In genomic region chr10:119203006-119203405, GRCh38 we compare ENCODE assay signal across 16 cellular contexts. TPM values are rescaled to one million over a fixed set of nuclear protein-coding genes. Genes with fewer than 3 reads are reported as not detected.
DNase-seq lines count a peak whose midpoint lies in the region; ATAC-seq and TF ChIP-seq lines count a peak whose summit lies in the region.
"Had no signal": no experiment of that assay in that cellular context is flagged by ENCODE, and none has a peak within 500 bp of the region (broad histone marks: within the 10 kb centered on the region; RNA-seq: fewer than 3 reads in every experiment).

No MANE protein-coding gene starts in this region.

- no peaks in the 10 kb centered on the region for H3K36me3 ChIP-seq in osteoblast (ENCODE audit: insufficient read depth, low read length)
- H3K36me3 ChIP-seq: MG63, thyroid gland had no signal

- H3K4me3 Mint-ChIP-seq in activated T-helper 1 cell treated with anti-CD3 and anti-CD28 coated beads, Interleukin-12 subunit alpha, Interleukin-12 subunit beta, Interleukin-2, Interleukin-4 antibody, amounts not matched to agents 30 ng/mL and 10 ng/mL and 1 ng/mL, durations not matched to agents 14 hours and 24 hours and 36 hours, result no peak overlapping the region
- H3K4me3 Mint-ChIP-seq: activated naive CD8-positive, alpha-beta T cell treated with anti-CD3 and anti-CD28 coated beads for 36 hours; T-helper 2 cell treated with Interferon-gamma antibody and Interleukin-4, amounts not matched to agents 5 μg/mL and 100 μg/mL, for 36 hours had no signal

- H3K27ac Mint-ChIP-seq in activated T-helper 1 cell treated with anti-CD3 and anti-CD28 coated beads, Interleukin-12 subunit alpha, Interleukin-12 subunit beta, Interleukin-2, Interleukin-4 antibody, amounts not matched to agents 30 ng/mL and 10 ng/mL and 1 ng/mL, durations not matched to agents 14 hours and 24 hours and 36 hours, result no peak overlapping the region
- H3K27ac Mint-ChIP-seq: activated naive CD8-positive, alpha-beta T cell treated with anti-CD3 and anti-CD28 coated beads for 36 hours; T-helper 2 cell treated with Interferon-gamma antibody and Interleukin-4, amounts not matched to agents 5 μg/mL and 100 μg/mL, for 36 hours had no signal

- H3K9me3 Mint-ChIP-seq in activated T-helper 1 cell treated with anti-CD3 and anti-CD28 coated beads, Interleukin-12 subunit alpha, Interleukin-12 subunit beta, Interleukin-2, Interleukin-4 antibody, amounts not matched to agents 30 ng/mL and 10 ng/mL and 1 ng/mL, durations not matched to agents 14 hours and 24 hours and 36 hours, result no peaks in the 10 kb centered on the region
- H3K9me3 Mint-ChIP-seq: activated naive CD8-positive, alpha-beta T cell treated with anti-CD3 and anti-CD28 coated beads for 36 hours; T-helper 2 cell treated with Interferon-gamma antibody and Interleukin-4, amounts not matched to agents 5 μg/mL and 100 μg/mL, for 36 hours had no signal

- peaks cover 5% of the 10 kb centered on the region for H3K27me3 ChIP-seq in osteoblast (ENCODE audit: insufficient read depth, low read length)
- H3K27me3 ChIP-seq: MG63, thyroid gland had no signal

- no peaks in the 10 kb centered on the region for H4K20me1 ChIP-seq in osteoblast (ENCODE audit: insufficient read depth, low read length)

- no peaks in the 10 kb centered on the region for H3K79me2 ChIP-seq in osteoblast (ENCODE audit: insufficient read depth, low read length)

- H3K4me2 ChIP-seq in osteoblast (ENCODE audit: insufficient read depth, low read length), result peak overlapping the region; percentile 16

- H3K27me3 Mint-ChIP-seq in activated T-helper 1 cell treated with anti-CD3 and anti-CD28 coated beads, Interleukin-12 subunit alpha, Interleukin-12 subunit beta, Interleukin-2, Interleukin-4 antibody, amounts not matched to agents 30 ng/mL and 10 ng/mL and 1 ng/mL, durations not matched to agents 14 hours and 24 hours and 36 hours (ENCODE audit: insufficient read depth), result peaks cover 2% of the 10 kb centered on the region

- H3K27ac ChIP-seq in epithelial cell of prostate (peak overlapping the region; percentile 17), osteoblast (ENCODE audit: low read depth, low read length) (no peak overlapping the region)
- H3K27ac ChIP-seq: thyroid gland had no signal

- peaks cover 26% of the 10 kb centered on the region for H3K4me1 Mint-ChIP-seq in activated T-helper 1 cell treated with anti-CD3 and anti-CD28 coated beads, Interleukin-12 subunit alpha, Interleukin-12 subunit beta, Interleukin-2, Interleukin-4 antibody, amounts not matched to agents 30 ng/mL and 10 ng/mL and 1 ng/mL, durations not matched to agents 14 hours and 24 hours and 36 hours (ENCODE audit: low read depth)

- no peak overlapping the region for H2AFZ ChIP-seq in osteoblast (ENCODE audit: low read length)

- peaks cover 21% of the 10 kb centered on the region for H3K4me1 ChIP-seq in osteoblast (ENCODE audit: insufficient read depth, low read length)

- H3K9me3 ChIP-seq in osteoblast (ENCODE audit: low read depth, low read length), result no peaks in the 10 kb centered on the region
- H3K9me3 ChIP-seq: MG63, thyroid gland had no signal

- DNase-seq in NCI-H748 (lab: John Stamatoyannopoulos, UW; ENCODE audit: unreplicated experiment) (peak; percentile 32), NCI-H748 treated with DMSO at 0.1 percent for 48 hours (lab: John Stamatoyannopoulos, UW) (no peak), NCI-H146 treated with DMSO at 0.1 percent for 48 hours (lab: John Stamatoyannopoulos, UW; ENCODE audit: unreplicated experiment) (peak; percentile 61), epithelial cell of prostate (ENCODE audit: low read depth, low spot score) (no peak), osteoblast (ENCODE audit: insufficient read length, low spot score, missing footprints) (peak; percentile 80), cerebellum (ENCODE audit: low spot score) (no peak)
- DNase-seq in activated T-helper 1 cell treated with anti-CD3 and anti-CD28 coated beads, Interleukin-12 subunit alpha, Interleukin-12 subunit beta, Interleukin-2, Interleukin-4 antibody, amounts not matched to agents 30 ng/mL and 10 ng/mL and 1 ng/mL, durations not matched to agents 14 hours and 24 hours and 36 hours (ENCODE audit: low spot score), result no peak
- DNase-seq: activated CD4-positive, alpha-beta T cell treated with anti-CD3 and anti-CD28 coated beads for 48 hours; activated naive CD8-positive, alpha-beta T cell treated with anti-CD3 and anti-CD28 coated beads for 36 hours; GF-D8; left cardiac atrium; MG63; stimulated activated CD4-positive, alpha-beta T cell treated with anti-CD3 and anti-CD28 coated beads, Interleukin-4, amount 100 ng/mL, for 24 hours; thyroid gland had no signal

- intact Hi-C loops in activated T-helper 1 cell treated with anti-CD3 and anti-CD28 coated beads, Interleukin-12 subunit alpha, Interleukin-12 subunit beta, Interleukin-2, Interleukin-4 antibody, amounts not matched to agents 30 ng/mL and 10 ng/mL and 1 ng/mL, durations not matched to agents 14 hours and 24 hours and 36 hours (cut with micrococcal nuclease), result loop anchor here (10.0 kb wide), 2 partner anchors 448 to 502 kb away; partner anchors contain the start of gene CACUL1

- peaks cover under 1% of the 10 kb centered on the region for H3K36me3 Mint-ChIP-seq in activated T-helper 1 cell treated with anti-CD3 and anti-CD28 coated beads, Interleukin-12 subunit alpha, Interleukin-12 subunit beta, Interleukin-2, Interleukin-4 antibody, amounts not matched to agents 30 ng/mL and 10 ng/mL and 1 ng/mL, durations not matched to agents 14 hours and 24 hours and 36 hours (ENCODE audit: low read depth)
- H3K36me3 Mint-ChIP-seq: activated naive CD8-positive, alpha-beta T cell treated with anti-CD3 and anti-CD28 coated beads for 36 hours had no signal

- ATAC-seq in HG03469 (IDR thresholded peaks at IDR 0.05; ENCODE audit: unreplicated experiment), result no peak
- ATAC-seq: left cardiac atrium had no signal

- TF ChIP-seq CTCF in osteoblast (IDR thresholded peaks at IDR 0.05; ENCODE audit: extremely low read depth, low read depth, low read length), result no peak

- H3K4me3 ChIP-seq in osteoblast (ENCODE audit: insufficient read depth, low read length), result no peak overlapping the region
- H3K4me3 ChIP-seq: MG63, thyroid gland had no signal

RNA-seq across cellular contexts. Expression of gene GRK5, which starts 4.4 kb away (rescaled TPM):
- total RNA-seq in osteoblast (1.5 and 1.8 TPM in 2 replicates), cerebellum (14.4 TPM)
- 25.3 and 25.8 TPM in 2 replicates for total RNA-seq in activated T-helper 1 cell treated with anti-CD3 and anti-CD28 coated beads, Interleukin-12 subunit alpha, Interleukin-12 subunit beta, Interleukin-2, Interleukin-4 antibody, amounts not matched to agents 30 ng/mL and 10 ng/mL and 1 ng/mL, durations not matched to agents 14 hours and 24 hours and 36 hours

RNA-seq across cellular contexts. Expression of gene PRDX3, which starts 24.4 kb away (rescaled TPM):
- total RNA-seq in osteoblast (119 and 128 TPM in 2 replicates), cerebellum (81.2 TPM)
- 158 and 163 TPM in 2 replicates for total RNA-seq in activated T-helper 1 cell treated with anti-CD3 and anti-CD28 coated beads, Interleukin-12 subunit alpha, Interleukin-12 subunit beta, Interleukin-2, Interleukin-4 antibody, amounts not matched to agents 30 ng/mL and 10 ng/mL and 1 ng/mL, durations not matched to agents 14 hours and 24 hours and 36 hours

RNA-seq across cellular contexts. Expression of gene SFXN4, which starts 37.5 kb away (rescaled TPM):
- 11.2 and 13.0 TPM in 2 replicates for total RNA-seq in osteoblast
- total RNA-seq in activated T-helper 1 cell treated with anti-CD3 and anti-CD28 coated beads, Interleukin-12 subunit alpha, Interleukin-12 subunit beta, Interleukin-2, Interleukin-4 antibody, amounts not matched to agents 30 ng/mL and 10 ng/mL and 1 ng/mL, durations not matched to agents 14 hours and 24 hours and 36 hours, result 58.2 and 58.7 TPM in 2 replicates
- total RNA-seq in cerebellum, result 13.7 TPM

Comparison
In these comparisons a context has a peak if more than half of its experiments do, and no peak if none do; other contexts are left out.
1. DNase-seq: peak in NCI-H748 (single experiment), NCI-H146 treated with DMSO at 0.1 percent for 48 hours (single experiment) and osteoblast (single experiment); none in NCI-H748 treated with DMSO at 0.1 percent for 48 hours (single experiment), epithelial cell of prostate (single experiment), activated T-helper 1 cell treated with anti-CD3 and anti-CD28 coated beads, Interleukin-12 subunit alpha, Interleukin-12 subunit beta, Interleukin-2, Interleukin-4 antibody, amounts not matched to agents 30 ng/mL and 10 ng/mL and 1 ng/mL, durations not matched to agents 14 hours and 24 hours and 36 hours (single experiment) and cerebellum (single experiment).